Comparison of ENCODE assay signal across 1 cellular context in genomic region chr1:118979754-118980270, GRCh38.
TF ChIP-seq lines count a peak whose summit lies in the region.

No MANE protein-coding gene starts in this region.

TF ChIP-seq in K562, 482 proteins besides CTCF, POLR2A, EP300 and RAD21:
- TF ChIP-seq ID3 (CRISPR knock-in tag; IDR thresholded peaks at IDR 0.05) (no peak), ID3 (tag; IDR thresholded peaks at IDR 0.05) (no peak), E2F5 (CRISPR knock-in tag; IDR thresholded peaks at IDR 0.05) (no peak), TEAD1 (CRISPR knock-in tag; IDR thresholded peaks at IDR 0.05) (no peak), ZNF707 (CRISPR knock-in tag; conservative IDR thresholded peaks at IDR 0.05) (no peak), EWSR1 (IDR thresholded peaks at IDR 0.05; ENCODE audit: borderline replicate concordance, low read depth, partially characterized antibody) (no peak), MEF2A (IDR thresholded peaks at IDR 0.05; ENCODE audit: control insufficient read depth, low read depth, low read length) (no peak), ZC3H8 (IDR thresholded peaks at IDR 0.05) (no peak), CCNT2 (IDR thresholded peaks at IDR 0.05; ENCODE audit: borderline replicate concordance, extremely low read depth, insufficient read length, low read depth, low read length) (no peak), SMAD4 (CRISPR knock-in tag; conservative IDR thresholded peaks at IDR 0.05) (0 out of 2 replicates have a peak, but pooled peaks have one; percentile 23), BCL6 (CRISPR knock-in tag; IDR thresholded peaks at IDR 0.05) (no peak), ZBTB1 (CRISPR knock-in tag; IDR thresholded peaks at IDR 0.05; ENCODE audit: borderline replicate concordance, low read depth) (no peak), PYGO2 (tag; IDR thresholded peaks at IDR 0.05) (no peak), L3MBTL2 (IDR thresholded peaks at IDR 0.05) (peak; percentile 33; the same call in 1 of the 2 replicates), PHB (CRISPR knock-in tag; IDR thresholded peaks at IDR 0.05) (no peak), RBFOX2 (IDR thresholded peaks at IDR 0.05; ENCODE audit: low read depth, low read length) (0 out of 2 replicates have a peak, but pooled peaks have one; percentile 28), TRIM28 (IDR thresholded peaks at IDR 0.05) (no peak), PHF20 (IDR thresholded peaks at IDR 0.05; ENCODE audit: partially characterized antibody) (no peak), GTF2F1 (IDR thresholded peaks at IDR 0.05; ENCODE audit: low read depth, low read length) (no peak), DDX20 (tag; IDR thresholded peaks at IDR 0.05; ENCODE audit: low read depth) (no peak), GABPB1 (CRISPR knock-in tag; IDR thresholded peaks at IDR 0.05) (no peak)
